7 cellular contexts compared by ENCODE assay signal in genomic region chr1:27556435-27556780, GRCh38. TPM values are rescaled to one million over a fixed set of nuclear protein-coding genes. Genes with fewer than 3 reads are reported as not detected.
A peak's percentile ranks its signal among the peaks of the same experiment; 100 is the strongest.
DNase-seq lines count a peak whose midpoint lies in the region; ATAC-seq, FAIRE-seq and TF ChIP-seq lines count a peak whose summit lies in the region.

No MANE protein-coding gene starts in this region.

- no peak overlapping the region for H3K4me3 ChIP-seq in kidney (ENCODE audit: low read length in 2 of 2)

- H3K36me3 Mint-ChIP-seq in HFFc6 (ENCODE audit: low read depth) = no peaks in the 10 kb centered on the region; the same call in 1 of the 2 replicates
- H3K36me3 Mint-ChIP-seq in activated CD8-positive, alpha-beta T cell treated with anti-CD3 and anti-CD28 coated beads, Interleukin-2, amount 10 ng/mL, durations not matched to agents 7 days and 5 days (ENCODE audit: low read depth) = peaks cover 2% of the 10 kb centered on the region
- peaks cover 2% of the 10 kb centered on the region for H3K36me3 Mint-ChIP-seq in stimulated activated memory B cell treated with anti-CD40 and anti-IgM and Interleukin-4, amounts not matched to agents 10 μg/mL and 1 μg/mL and 100 μg/mL, for 72 hours

- peak; percentile 13 for ATAC-seq in activated CD8-positive, alpha-beta T cell treated with anti-CD3 and anti-CD28 coated beads, Interleukin-2, amount 10 ng/mL, durations not matched to agents 7 days and 5 days
- ATAC-seq in stimulated activated memory B cell treated with anti-CD40 and anti-IgM and Interleukin-4, amounts not matched to agents 10 μg/mL and 1 μg/mL and 100 μg/mL, for 72 hours = no peak
- no peak for ATAC-seq in HG02642 (IDR thresholded peaks at IDR 0.05; ENCODE audit: poor library complexity, unreplicated experiment)

- no peaks in the 10 kb centered on the region for H3K9me3 ChIP-seq in kidney (ENCODE audit: control insufficient read depth in 1 of 2, low read length in 2 of 2)

- intact Hi-C loops in kidney (cut with DNase I) = no loop called here

- H3K4me1 Mint-ChIP-seq in HFFc6 (ENCODE audit: low read depth) = peaks cover 45% of the 10 kb centered on the region
- H3K4me1 Mint-ChIP-seq in activated CD8-positive, alpha-beta T cell treated with anti-CD3 and anti-CD28 coated beads, Interleukin-2, amount 10 ng/mL, durations not matched to agents 7 days and 5 days (ENCODE audit: low read depth) = peaks cover 33% of the 10 kb centered on the region
- H3K4me1 Mint-ChIP-seq in stimulated activated memory B cell treated with anti-CD40 and anti-IgM and Interleukin-4, amounts not matched to agents 10 μg/mL and 1 μg/mL and 100 μg/mL, for 72 hours = peaks cover 48% of the 10 kb centered on the region

- no peaks in the 10 kb centered on the region for H3K36me3 ChIP-seq in kidney (ENCODE audit: control insufficient read depth in 1 of 2, insufficient read depth in 2 of 2, low read length in 2 of 2)

- no peak for FAIRE-seq in kidney (lab: Jason Lieb, UNC)

- no peaks in the 10 kb centered on the region for H3K9me3 Mint-ChIP-seq in HFFc6
- H3K9me3 Mint-ChIP-seq in activated CD8-positive, alpha-beta T cell treated with anti-CD3 and anti-CD28 coated beads, Interleukin-2, amount 10 ng/mL, durations not matched to agents 7 days and 5 days (ENCODE audit: insufficient read depth) = no peaks in the 10 kb centered on the region
- no peaks in the 10 kb centered on the region for H3K9me3 Mint-ChIP-seq in stimulated activated memory B cell treated with anti-CD40 and anti-IgM and Interleukin-4, amounts not matched to agents 10 μg/mL and 1 μg/mL and 100 μg/mL, for 72 hours

- H3K27ac ChIP-seq in kidney (ENCODE audit: low read depth in 2 of 2, low read length in 2 of 2) = peak overlapping the region; percentile 37 to 77

- H3K9ac ChIP-seq in kidney (ENCODE audit: low read length in 2 of 2) = no peak overlapping the region

- H3K27ac Mint-ChIP-seq in HFFc6 = peak overlapping the region; percentile 15
- H3K27ac Mint-ChIP-seq in activated CD8-positive, alpha-beta T cell treated with anti-CD3 and anti-CD28 coated beads, Interleukin-2, amount 10 ng/mL, durations not matched to agents 7 days and 5 days = peak overlapping the region; percentile 78
- peak overlapping the region; percentile 79 for H3K27ac Mint-ChIP-seq in stimulated activated memory B cell treated with anti-CD40 and anti-IgM and Interleukin-4, amounts not matched to agents 10 μg/mL and 1 μg/mL and 100 μg/mL, for 72 hours

- CTCF ChIA-PET in activated CD8-positive, alpha-beta T cell treated with anti-CD3 and anti-CD28 coated beads, Interleukin-2, amount 10 ng/mL, durations not matched to agents 7 days and 5 days (lab: Charles Lee) = interaction anchor here (0.6 to 10.3 kb wide), 55 partner anchors 9 to 613 kb away, joined by 3 to 150 read pairs (median 5); partner anchors contain the start of genes AHDC1, IFI6 and WASF2

- H3K4me1 ChIP-seq in kidney (ENCODE audit: control insufficient read depth in 1 of 2, insufficient read depth in 1 of 2, low read depth in 1 of 2, low read length in 2 of 2) = peaks cover 13 to 40% of the 10 kb centered on the region in 2 donors

- POLR2A ChIA-PET in activated CD8-positive, alpha-beta T cell treated with anti-CD3 and anti-CD28 coated beads, Interleukin-2, amount 10 ng/mL, durations not matched to agents 7 days and 5 days (lab: Charles Lee) = interaction anchor here (1.0 to 1.7 kb wide), 6 partner anchors 12 to 116 kb away, joined by 3 to 7 read pairs (median 4); partner anchors contain the start of gene IFI6

- TF ChIP-seq CTCF in HFFc6 (IDR thresholded peaks at IDR 0.05) (no peak), kidney (IDR thresholded peaks at IDR 0.05; ENCODE audit: borderline replicate concordance, extremely low read depth, insufficient read depth) (no peak)

- H3K4me3 Mint-ChIP-seq in HFFc6 = peak overlapping the region; percentile 6
- H3K4me3 Mint-ChIP-seq in activated CD8-positive, alpha-beta T cell treated with anti-CD3 and anti-CD28 coated beads, Interleukin-2, amount 10 ng/mL, durations not matched to agents 7 days and 5 days = peak overlapping the region; percentile 35
- H3K4me3 Mint-ChIP-seq in stimulated activated memory B cell treated with anti-CD40 and anti-IgM and Interleukin-4, amounts not matched to agents 10 μg/mL and 1 μg/mL and 100 μg/mL, for 72 hours = no peak overlapping the region

- no peaks in the 10 kb centered on the region; the same call in 1 of the 2 replicates for H3K27me3 Mint-ChIP-seq in HFFc6 (ENCODE audit: insufficient read depth)
- no peaks in the 10 kb centered on the region for H3K27me3 Mint-ChIP-seq in activated CD8-positive, alpha-beta T cell treated with anti-CD3 and anti-CD28 coated beads, Interleukin-2, amount 10 ng/mL, durations not matched to agents 7 days and 5 days (ENCODE audit: low read depth)
- no peaks in the 10 kb centered on the region for H3K27me3 Mint-ChIP-seq in stimulated activated memory B cell treated with anti-CD40 and anti-IgM and Interleukin-4, amounts not matched to agents 10 μg/mL and 1 μg/mL and 100 μg/mL, for 72 hours

- DNase-seq in HFFc6 (no peak), kidney (no peak), iPS-NIHi7 (ENCODE audit: extremely low spot score) (no peak), germinal center (ENCODE audit: low spot score) (no peak)
- no peak for DNase-seq in activated CD8-positive, alpha-beta T cell treated with anti-CD3 and anti-CD28 coated beads, Interleukin-2, amount 10 ng/mL, durations not matched to agents 7 days and 5 days

RNA-seq across cellular contexts. Expression of gene AHDC1, which starts 47.5 kb away (rescaled TPM):
- 10 to 100 TPM; 30.7 to 53.2 (median 34.7) TPM for total RNA-seq in HFFc6 (2021; fragmentation: NEBNext Ultra II Directional; extraction: Animal tissue kit (Norgen Biotek cat#: 25700))
- 10 to 100 TPM; 20.9 to 22.7 TPM for total RNA-seq in activated CD8-positive, alpha-beta T cell treated with anti-CD3 and anti-CD28 coated beads, Interleukin-2, amount 10 ng/mL, durations not matched to agents 7 days and 5 days
- 48.2 TPM for total RNA-seq in kidney
- polyA plus RNA-seq in kidney (ENCODE audit: insufficient read depth, low read depth, low replicate concordance) = 8.5 TPM

Comparison
In these comparisons a context has a peak if more than half of its experiments do, and no peak if none do; other contexts are left out.
1. H3K27ac Mint-ChIP-seq: peak in every context shown above with its lines; median percentile 79 in stimulated activated memory B cell treated with anti-CD40 and anti-IgM and Interleukin-4, amounts not matched to agents 10 μg/mL and 1 μg/mL and 100 μg/mL, for 72 hours; 78 in activated CD8-positive, alpha-beta T cell treated with anti-CD3 and anti-CD28 coated beads, Interleukin-2, amount 10 ng/mL, durations not matched to agents 7 days and 5 days; 15 in HFFc6.